In the genomic region with DNA sequence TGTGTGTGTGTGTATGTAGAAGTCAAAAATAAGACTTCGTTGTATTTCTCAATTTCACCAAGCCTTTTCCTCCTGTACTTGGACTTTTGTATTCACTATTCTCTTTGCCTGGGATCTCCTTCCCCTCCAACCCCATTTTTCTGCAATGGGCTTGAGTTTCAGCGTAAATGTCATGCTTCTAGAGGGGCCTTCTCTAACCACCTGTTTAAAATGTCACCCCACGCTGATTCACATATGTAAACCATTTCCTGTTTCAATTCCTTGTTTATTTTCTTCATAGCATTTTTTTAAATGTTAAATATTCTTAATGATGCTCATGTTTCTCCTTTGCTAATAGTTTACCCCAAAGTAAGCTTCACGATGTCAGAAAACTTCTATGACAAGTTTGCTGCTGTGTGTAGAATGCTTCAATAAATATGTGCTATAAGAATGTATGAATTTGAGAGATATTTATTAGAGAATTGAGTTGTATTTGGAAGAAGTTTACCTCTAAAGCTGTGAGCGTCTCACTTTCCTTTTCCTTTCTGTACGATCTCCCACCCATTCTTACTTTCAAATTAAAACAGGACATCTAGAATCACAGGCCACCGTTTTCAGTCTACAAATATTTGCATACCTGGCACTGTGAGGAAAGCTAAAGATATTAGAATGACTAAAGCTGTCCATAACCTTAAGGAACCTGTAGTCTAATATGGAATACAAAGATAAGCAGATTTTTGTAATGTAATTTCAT, we compare ENCODE assay signal across 18 cellular contexts.
DNase-seq lines count a peak whose midpoint lies in the region; ATAC-seq, FAIRE-seq and TF ChIP-seq lines count a peak whose summit lies in the region.
"Had no signal": no experiment of that assay in that cellular context is flagged by ENCODE, and none has a peak within 500 bp of the region (broad histone marks: within the 10 kb centered on the region; RNA-seq: fewer than 3 reads in every experiment).

No MANE protein-coding gene starts in this region.

- H3K27me3 ChIP-seq in MM.1S (replicated peaks; ENCODE audit: insufficient read depth, low read length), result no peaks in the 10 kb centered on the region
- H3K27me3 ChIP-seq in WERI-Rb-1 (ENCODE audit: insufficient read depth, low read depth, severe bottlenecking), result no peaks in the 10 kb centered on the region
- H3K27me3 ChIP-seq: Peyer's patch had no signal

- ATAC-seq in GM21390 (IDR thresholded peaks at IDR 0.05; ENCODE audit: unreplicated experiment) (peak; percentile 61), GM18517 (IDR thresholded peaks at IDR 0.05; ENCODE audit: unreplicated experiment) (no peak)
- ATAC-seq: A549 had no signal

- H3K36me3 ChIP-seq in MM.1S (replicated peaks; ENCODE audit: insufficient read depth, low read length) (no peaks in the 10 kb centered on the region), WERI-Rb-1 (no peaks in the 10 kb centered on the region)
- H3K36me3 ChIP-seq: Peyer's patch had no signal

- TF ChIP-seq POLR2A in GM12891 (IDR thresholded peaks at IDR 0.05; ENCODE audit: low read depth, low read length), result no peak

- peaks cover 22% of the 10 kb centered on the region for H3K4me1 ChIP-seq in MM.1S (ENCODE audit: low read length)
- H3K4me1 ChIP-seq: A549, Peyer's patch had no signal

- no peak for DNase-seq in GM12891 (ENCODE audit: insufficient read length, low spot score)
- peak; percentile 12 for DNase-seq in MM.1S
- no peak for DNase-seq in WERI-Rb-1
- DNase-seq in NCI-H1048 (lab: John Stamatoyannopoulos, UW), result no peak
- no peak for DNase-seq in activated CD4-positive, CD25-positive, alpha-beta regulatory T cell treated with anti-CD3 and anti-CD28 coated beads, Interleukin-2, amount 50 U/mL, for 72 hours
- DNase-seq in NCI-H1694 treated with DMSO at 0.1 percent for 48 hours (lab: John Stamatoyannopoulos, UW), result no peak
- DNase-seq: COR-L47, DMS153, GM23248, NCI-H1417, NCI-H2081 treated with DMSO at 0.1 percent for 48 hours, NCI-H2227 treated with DMSO at 0.1 percent for 48 hours, NCI-H524 treated with DMSO at 0.1 percent for 48 hours, Peyer's patch, SHP77 had no signal

- H3K4me3 ChIP-seq in MM.1S (ENCODE audit: low read length) (peak overlapping the region; percentile 16; the same call in 1 of the 2 replicates), WERI-Rb-1 (ENCODE audit: low read depth, low read length) (no peak overlapping the region)
- H3K4me3 ChIP-seq: A549, GM23248, Peyer's patch had no signal

- peak overlapping the region; percentile 27; the same call in 1 of the 2 replicates for H3K4me2 ChIP-seq in MM.1S (ENCODE audit: low read depth, low read length)
- H3K4me2 ChIP-seq: A549 had no signal

- no peak overlapping the region for H3K27ac ChIP-seq in MM.1S (ENCODE audit: low read length)
- peak overlapping the region; percentile 35 for H3K27ac ChIP-seq in WERI-Rb-1
- H3K27ac ChIP-seq: A549, GM23248, Peyer's patch had no signal

- 0 out of 2 replicates have a peak, but pooled peaks cover 3% of the 10 kb centered on the region for H3F3A ChIP-seq in MM.1S (ENCODE audit: insufficient read depth, low read length)

- no peak for TF ChIP-seq CTCF in MM.1S (IDR thresholded peaks at IDR 0.05; ENCODE audit: low read length)
- no peak for TF ChIP-seq CTCF in WERI-Rb-1 (IDR thresholded peaks at IDR 0.05; ENCODE audit: low read depth, low read length)

- no peak for FAIRE-seq in GM12891 (lab: Jason Lieb, UNC)
- FAIRE-seq: A549 had no signal

- H4K20me1 ChIP-seq in MM.1S (ENCODE audit: insufficient read depth, low read length), result no peaks in the 10 kb centered on the region

- no peak overlapping the region; the same call in 1 of the 2 replicates for H2AFZ ChIP-seq in MM.1S (ENCODE audit: low read length)
- H2AFZ ChIP-seq: GM23248 had no signal

- H3K9me3 ChIP-seq in MM.1S (replicated peaks; ENCODE audit: insufficient read depth, low read length) (no peaks in the 10 kb centered on the region), WERI-Rb-1 (ENCODE audit: severe bottlenecking) (no peaks in the 10 kb centered on the region)
- H3K9me3 ChIP-seq: Peyer's patch had no signal

- H3K9me2 ChIP-seq in MM.1S (replicated peaks; ENCODE audit: insufficient read depth, low read length), result no peaks in the 10 kb centered on the region

- H3K9ac ChIP-seq in MM.1S (ENCODE audit: low read length), result no peak overlapping the region
- H3K9ac ChIP-seq: GM23248 had no signal

- no peaks in the 10 kb centered on the region for H3K79me2 ChIP-seq in MM.1S (ENCODE audit: low read length)

TF ChIP-seq in GM12891, 5 proteins besides CTCF, POLR2A, EP300 and RAD21:
- TF ChIP-seq POU2F2 (IDR thresholded peaks at IDR 0.05; ENCODE audit: low read depth, low read length) (no peak), SPI1 (IDR thresholded peaks at IDR 0.05; ENCODE audit: low read depth, low read length) (peak; percentile 50; the same call in 1 of the 2 replicates)
